ENCODE assay signal across 30 cellular contexts in genomic region chr18:41060967-41061366, GRCh38.
"Had no signal": no experiment of that assay in that cellular context is flagged by ENCODE, and none has a peak within 500 bp of the region (broad histone marks: within the 10 kb centered on the region; RNA-seq: fewer than 3 reads in every experiment).

No MANE protein-coding gene starts in this region.

- H3K27ac ChIP-seq: adrenal gland, body of pancreas, cardiac muscle cell, epithelial cell of prostate, esophagus squamous epithelium, gastroesophageal sphincter, heart right ventricle, hepatocyte had no signal

- H3K4me2 ChIP-seq: hepatocyte had no signal

- FAIRE-seq: colon had no signal

- H3K4me3 ChIP-seq: adrenal gland, body of pancreas, cardiac muscle cell, esophagus squamous epithelium, gastroesophageal sphincter, heart right ventricle, hepatocyte had no signal

- H3K27me3 ChIP-seq: adrenal gland, body of pancreas, cardiac muscle cell, esophagus squamous epithelium, gastroesophageal sphincter, heart right ventricle, hepatocyte had no signal

- H3K4me1 ChIP-seq: adrenal gland, body of pancreas, esophagus squamous epithelium, gastroesophageal sphincter, heart right ventricle had no signal

- H3K36me3 ChIP-seq: adrenal gland, cardiac muscle cell, esophagus squamous epithelium, gastroesophageal sphincter, heart right ventricle had no signal

- DNase-seq: activated CD4-positive, alpha-beta memory T cell treated with anti-CD3 and anti-CD28 coated beads, Interleukin-2, amount 10 ng/mL, durations not matched to agents 7 days and 5 days; activated CD4-positive, alpha-beta T cell treated with anti-CD3 and anti-CD28 coated beads for 1 hour; activated CD4-positive, alpha-beta T cell treated with anti-CD3 and anti-CD28 coated beads for 4 hours; activated CD4-positive, alpha-beta T cell treated with anti-CD3 and anti-CD28 coated beads, Interleukin-2, amount 10 ng/mL, durations not matched to agents 7 days and 5 days; activated CD4-positive, alpha-beta T cell treated with anti-CD3 and anti-CD28 coated beads, Interleukin-2, amount 50 U/mL, for 4 hours; activated CD8-positive, alpha-beta memory T cell treated with anti-CD3 and anti-CD28 coated beads for 24 hours; activated effector memory CD4-positive, alpha-beta T cell treated with Interleukin-2 at 50 U/mL for 16 hours; activated gamma-delta T cell treated with Interleukin-2 at 50 U/mL for 16 hours; activated naive CD4-positive, alpha-beta T cell treated with anti-CD3 and anti-CD28 coated beads for 36 hours; activated naive CD8-positive, alpha-beta T cell treated with anti-CD3 and anti-CD28 coated beads for 36 hours; activated naive CD8-positive, alpha-beta T cell treated with anti-CD3 and anti-CD28 coated beads, Interleukin-2, amount 50 U/mL, for 24 hours; activated T-cell treated with anti-CD3 and anti-CD28 coated beads, Interleukin-2, amount 50 U/mL, for 4 hours; adrenal gland; amygdala; aorta; body of pancreas; cortex of kidney; dermis blood vessel endothelial cell; effector CD4-positive, alpha-beta T cell; effector memory CD8-positive, alpha-beta T cell; esophagus squamous epithelium; foreskin melanocyte; heart right ventricle; T-helper 2 cell had no signal

- ATAC-seq: activated naive CD8-positive, alpha-beta T cell treated with anti-CD3 and anti-CD28 coated beads, Interleukin-2, amount 50 U/mL, for 24 hours; activated T-cell treated with anti-CD3 and anti-CD28 coated beads, Interleukin-2, amount 50 U/mL, for 4 hours; activated T-helper 17 cell treated with anti-CD3 and anti-CD28 coated beads, Interleukin-2, amount 50 U/mL, for 72 hours; body of pancreas; effector memory CD8-positive, alpha-beta T cell; gastroesophageal sphincter; heart right ventricle had no signal

- H3K9me3 ChIP-seq: adrenal gland, body of pancreas, esophagus squamous epithelium, gastroesophageal sphincter, heart right ventricle had no signal

- H2AFZ ChIP-seq: hepatocyte had no signal
